In genomic region chr20:17834804-17835203, GRCh38 we compare ENCODE assay signal across 22 cellular contexts.
DNase-seq lines count a peak whose midpoint lies in the region; ATAC-seq and TF ChIP-seq lines count a peak whose summit lies in the region.
"Had no signal": no experiment of that assay in that cellular context is flagged by ENCODE, and none has a peak within 500 bp of the region (broad histone marks: within the 10 kb centered on the region; RNA-seq: fewer than 3 reads in every experiment).

No MANE protein-coding gene starts in this region.

- no peak overlapping the region for H3K9ac ChIP-seq in adipocyte (ENCODE audit: low read length)
- H3K9ac ChIP-seq: BLaER1, SK-N-SH had no signal

- H3K4me3 ChIP-seq in adipocyte (ENCODE audit: low read length) = peak overlapping the region; percentile 67
- H3K4me3 ChIP-seq in right atrium auricular region = no peak overlapping the region
- H3K4me3 ChIP-seq: BLaER1, hepatocyte, lung, transverse colon had no signal

- H3K9me3 ChIP-seq in adipocyte (ENCODE audit: control insufficient read depth, low read length) (no peaks in the 10 kb centered on the region), right atrium auricular region (no peaks in the 10 kb centered on the region)
- H3K9me3 ChIP-seq: BLaER1, SK-N-SH, transverse colon had no signal

- H3K27me3 ChIP-seq in adipocyte (replicated peaks; ENCODE audit: control insufficient read depth, insufficient read depth, low read length) (no peaks in the 10 kb centered on the region), right atrium auricular region (no peaks in the 10 kb centered on the region)
- H3K27me3 ChIP-seq: BLaER1, hepatocyte, transverse colon had no signal

- H3K36me3 Mint-ChIP-seq in naive thymus-derived CD8-positive, alpha-beta T cell = no peaks in the 10 kb centered on the region
- H3K36me3 Mint-ChIP-seq: immature natural killer cell had no signal

- H3K4me1 ChIP-seq in adipocyte (ENCODE audit: control insufficient read depth, insufficient read depth, low read length) = peaks cover 28% of the 10 kb centered on the region
- peaks cover 3 to 32% of the 10 kb centered on the region in 2 donors for H3K4me1 ChIP-seq in right atrium auricular region
- H3K4me1 ChIP-seq: BLaER1 had no signal

- no peak for TF ChIP-seq CTCF in right atrium auricular region (IDR thresholded peaks at IDR 0.05)

- peak; percentile 45 for ATAC-seq in Right ventricle myocardium superior (ENCODE audit: poor library complexity)
- ATAC-seq in left ventricle myocardium superior = no peak
- ATAC-seq in HG03196 (IDR thresholded peaks at IDR 0.05; ENCODE audit: unreplicated experiment) = no peak
- ATAC-seq in naive thymus-derived CD8-positive, alpha-beta T cell = no peak

- intact Hi-C loops in Right ventricle myocardium superior (cut with DNase I) = no loop called here
- intact Hi-C loops in left ventricle myocardium superior (cut with micrococcal nuclease) = no loop called here

- no peaks in the 10 kb centered on the region for H3K4me1 Mint-ChIP-seq in naive thymus-derived CD8-positive, alpha-beta T cell
- H3K4me1 Mint-ChIP-seq: immature natural killer cell had no signal

- no peaks in the 10 kb centered on the region for H3K36me3 ChIP-seq in adipocyte (ENCODE audit: control insufficient read depth, insufficient read depth, low read length, severe bottlenecking)
- H3K36me3 ChIP-seq in right atrium auricular region = no peaks in the 10 kb centered on the region
- H3K36me3 ChIP-seq: BLaER1, transverse colon had no signal

- POLR2A ChIA-PET in naive thymus-derived CD8-positive, alpha-beta T cell (lab: Charles Lee) = no interaction called here

- no peak overlapping the region for H3K27ac Mint-ChIP-seq in naive thymus-derived CD8-positive, alpha-beta T cell
- H3K27ac Mint-ChIP-seq: immature natural killer cell; stimulated activated naive CD8-positive, alpha-beta T cell treated with anti-CD3 and anti-CD28 coated beads, Interleukin-15, Interleukin-2, amounts not matched to agents 100 ng/mL and 50 ng/mL, for 24 hours; T-helper 2 cell treated with Interferon-gamma antibody and Interleukin-4, amounts not matched to agents 5 μg/mL and 100 μg/mL, for 36 hours had no signal

- H3K27me3 Mint-ChIP-seq in naive thymus-derived CD8-positive, alpha-beta T cell = peaks cover 0 to 1% (median 0%) of the 10 kb centered on the region in 5 donors
- H3K27me3 Mint-ChIP-seq: stimulated activated naive CD8-positive, alpha-beta T cell treated with anti-CD3 and anti-CD28 coated beads, Interleukin-15, Interleukin-2, amounts not matched to agents 100 ng/mL and 50 ng/mL, for 24 hours had no signal

- peak overlapping the region; percentile 80 to 90 for H3K27ac ChIP-seq in right atrium auricular region
- H3K27ac ChIP-seq: BLaER1 had no signal

- H3K9me3 Mint-ChIP-seq in naive thymus-derived CD8-positive, alpha-beta T cell = no peaks in the 10 kb centered on the region
- H3K9me3 Mint-ChIP-seq: immature natural killer cell; stimulated activated naive CD8-positive, alpha-beta T cell treated with anti-CD3 and anti-CD28 coated beads, Interleukin-15, Interleukin-2, amounts not matched to agents 100 ng/mL and 50 ng/mL, for 24 hours; T-helper 2 cell treated with Interferon-gamma antibody and Interleukin-4, amounts not matched to agents 5 μg/mL and 100 μg/mL, for 36 hours had no signal

- H3K4me3 Mint-ChIP-seq in naive thymus-derived CD8-positive, alpha-beta T cell = no peak overlapping the region
- H3K4me3 Mint-ChIP-seq: immature natural killer cell; stimulated activated naive CD8-positive, alpha-beta T cell treated with anti-CD3 and anti-CD28 coated beads, Interleukin-15, Interleukin-2, amounts not matched to agents 100 ng/mL and 50 ng/mL, for 24 hours; T-helper 2 cell treated with Interferon-gamma antibody and Interleukin-4, amounts not matched to agents 5 μg/mL and 100 μg/mL, for 36 hours had no signal

- DNase-seq in Right ventricle myocardium superior (no peak), left ventricle myocardium superior (no peak), adipocyte (ENCODE audit: low read depth) (no peak), right atrium auricular region (ENCODE audit: low spot score) (no peak), superior temporal gyrus (ENCODE audit: extremely low spot score) (peak; percentile 24), NCI-H526 (lab: John Stamatoyannopoulos, UW) (no peak)
- no peak for DNase-seq in naive thymus-derived CD8-positive, alpha-beta T cell
- DNase-seq: activated CD8-positive, alpha-beta memory T cell treated with anti-CD3 and anti-CD28 coated beads, Interleukin-2, amount 50 U/mL, for 48 hours; COR-L47; DMS79; immature natural killer cell; NK-92 treated with Interleukin-12 subunit alpha and Interleukin-12 subunit beta, amount 100 ng/mL, for 24 hours; occipital lobe; SK-N-SH; stimulated activated CD4-positive, alpha-beta T cell treated with anti-CD3 and anti-CD28 coated beads, Interleukin-12 subunit alpha, Interleukin-12 subunit beta, amount 100 ng/mL, for 4 hours had no signal
